Comparison of ENCODE assay signal across 14 cellular contexts in genomic region chr6:157266274-157267101, GRCh38. TPM values are rescaled to one million over a fixed set of nuclear protein-coding genes. Genes with fewer than 3 reads are reported as not detected.
DNase-seq lines count a peak whose midpoint lies in the region; ATAC-seq, FAIRE-seq and TF ChIP-seq lines count a peak whose summit lies in the region.
"Had no signal": no experiment of that assay in that cellular context is flagged by ENCODE, and none has a peak within 500 bp of the region (broad histone marks: within the 10 kb centered on the region; RNA-seq: fewer than 3 reads in every experiment).

No MANE protein-coding gene starts in this region.

- no peak overlapping the region for H3K4me3 ChIP-seq in RWPE2 (ENCODE audit: severe bottlenecking)
- H3K4me3 ChIP-seq: SK-N-MC had no signal

- no peaks in the 10 kb centered on the region for H3K4me1 ChIP-seq in RWPE2 (ENCODE audit: insufficient read depth, poor library complexity, severe bottlenecking)

- peak overlapping the region; percentile 57 for H3K27ac Mint-ChIP-seq in glutamatergic neuron (ENCODE audit: unreplicated experiment)
- H3K27ac Mint-ChIP-seq: CD4-positive, CD25-positive, alpha-beta regulatory T cell had no signal

- ATAC-seq in RWPE2 (ENCODE audit: low read depth) = no peak
- no peak for ATAC-seq in sciatic nerve
- no peak for ATAC-seq in omental fat pad (ENCODE audit: low FRiP score)
- ATAC-seq: PC-3 had no signal

- no peak for TF ChIP-seq CTCF in RWPE2 (IDR thresholded peaks at IDR 0.05; ENCODE audit: poor library complexity, severe bottlenecking)
- no peak for TF ChIP-seq CTCF in glutamatergic neuron (IDR thresholded peaks at IDR 0.05; ENCODE audit: partially characterized antibody, unreplicated experiment)
- TF ChIP-seq CTCF in omental fat pad (IDR thresholded peaks at IDR 0.05) = no peak

- peaks cover 5% of the 10 kb centered on the region for H3K4me1 Mint-ChIP-seq in glutamatergic neuron (ENCODE audit: low read depth, unreplicated experiment)

- peak; percentile 60 for FAIRE-seq in GM12892 (lab: Jason Lieb, UNC)
- FAIRE-seq: G401.6 had no signal

- H3K27ac ChIP-seq in RWPE2 (ENCODE audit: poor library complexity, severe bottlenecking) = no peak overlapping the region
- H3K27ac ChIP-seq: SK-N-MC had no signal

- DNase-seq in GM12892 (ENCODE audit: insufficient read length) = no peak
- peak; percentile 59 for DNase-seq in RWPE2 (ENCODE audit: low spot score)
- no peak for DNase-seq in glutamatergic neuron
- peak; percentile 45 for DNase-seq in sciatic nerve (ENCODE audit: low spot score)
- no peak for DNase-seq in COLO668 (lab: John Stamatoyannopoulos, UW; ENCODE audit: unreplicated experiment)
- DNase-seq in omental fat pad (ENCODE audit: low spot score) = no peak
- no peak for DNase-seq in NCI-H510A treated with DMSO at 0.1 percent for 48 hours (lab: John Stamatoyannopoulos, UW)
- DNase-seq: AML-193; CD4-positive, CD25-positive, alpha-beta regulatory T cell; NCI-H226; NCI-H526 treated with DMSO at 0.1 percent for 48 hours; PC-3 had no signal

- H3K36me3 Mint-ChIP-seq in glutamatergic neuron (ENCODE audit: unreplicated experiment) = no peaks in the 10 kb centered on the region

- H3K9me3 Mint-ChIP-seq in glutamatergic neuron (ENCODE audit: unreplicated experiment) = peaks cover 3% of the 10 kb centered on the region

- no peak for TF ChIP-seq POLR2A in GM12892 (IDR thresholded peaks at IDR 0.05; ENCODE audit: low read depth, low read length)

- no peaks in the 10 kb centered on the region for H3K9me3 ChIP-seq in RWPE2 (ENCODE audit: severe bottlenecking)

- no peaks in the 10 kb centered on the region for H3K27me3 ChIP-seq in RWPE2 (ENCODE audit: insufficient read depth, poor library complexity, severe bottlenecking)

- H3K36me3 ChIP-seq in RWPE2 (ENCODE audit: low read depth) = no peaks in the 10 kb centered on the region

- peaks cover 5% of the 10 kb centered on the region for H3K27me3 Mint-ChIP-seq in glutamatergic neuron (ENCODE audit: unreplicated experiment)
- H3K27me3 Mint-ChIP-seq: CD4-positive, CD25-positive, alpha-beta regulatory T cell had no signal

- H3K4me3 Mint-ChIP-seq in glutamatergic neuron (ENCODE audit: unreplicated experiment) = no peak overlapping the region
- H3K4me3 Mint-ChIP-seq: CD4-positive, CD25-positive, alpha-beta regulatory T cell had no signal

- intact Hi-C loops in sciatic nerve (cut with DNase I) = no loop called here

RNA-seq across cellular contexts. Expression of gene TMEM242, which starts 56.8 kb away (rescaled TPM):
- 2.9 TPM for polyA plus RNA-seq in GM12892 (2012; ENCODE audit: missing spikeins)
- total RNA-seq in glutamatergic neuron (ENCODE audit: unreplicated experiment) (19.7 TPM), sciatic nerve (13.2 TPM), omental fat pad (10 to 100 TPM in 1 of 4 donors, 1 to 10 TPM in 3; 3.5 to 13.6 (median 5.2) TPM)

Comparison
In these comparisons a context has a peak if more than half of its experiments do, and no peak if none do; other contexts are left out.
1. DNase-seq: peak in RWPE2 (single experiment) and sciatic nerve (single experiment); none in GM12892 (single experiment), glutamatergic neuron (single experiment), COLO668 (single experiment), omental fat pad (single experiment) and NCI-H510A treated with DMSO at 0.1 percent for 48 hours (single experiment).